In the genomic region with DNA sequence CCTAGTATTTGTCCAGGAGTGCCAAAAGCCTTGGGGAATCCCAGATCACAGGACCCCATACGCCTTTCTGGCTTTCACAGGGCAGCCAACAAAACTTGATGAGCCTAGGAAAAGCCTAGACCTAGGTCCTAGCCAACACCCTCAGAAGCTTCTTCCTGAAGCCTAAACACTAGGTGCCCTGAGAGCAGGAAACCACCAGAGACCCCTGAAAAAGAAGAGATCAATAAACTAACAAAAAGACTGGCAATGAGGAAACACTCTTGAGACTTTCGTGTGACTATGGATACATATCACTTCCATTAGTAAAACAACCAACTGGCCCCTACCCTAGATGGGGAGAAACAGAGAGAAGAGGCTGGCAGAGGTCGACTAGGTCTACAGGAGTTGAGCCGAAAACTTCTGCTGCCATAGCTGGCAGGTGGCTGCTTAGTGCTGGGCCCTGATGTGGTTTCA, we compare ENCODE assay signal across 9 cellular contexts. TPM values are rescaled to one million over a fixed set of nuclear protein-coding genes. Genes with fewer than 3 reads are reported as not detected.
DNase-seq lines count a peak whose midpoint lies in the region; ATAC-seq, FAIRE-seq and TF ChIP-seq lines count a peak whose summit lies in the region.
"Had no signal": no experiment of that assay in that cellular context is flagged by ENCODE, and none has a peak within 500 bp of the region (broad histone marks: within the 10 kb centered on the region; RNA-seq: fewer than 3 reads in every experiment).

No MANE protein-coding gene starts in this region.

- H3K4me3 ChIP-seq in A549 = peak overlapping the region; percentile 79
- peak overlapping the region; percentile 92 for H3K4me3 ChIP-seq in HEK293 (ENCODE audit: low read depth, low read length)
- H3K4me3 ChIP-seq in K562 = peak overlapping the region; percentile 97
- H3K4me3 ChIP-seq in muscle layer of colon (ENCODE audit: low read depth in 1 of 2, low read length in 2 of 2) = peak overlapping the region; percentile 81 to 90

- H3K27me3 ChIP-seq in K562 (ENCODE audit: control insufficient read depth in 2 of 2, insufficient read depth in 2 of 2, low read length in 2 of 2) (no peaks in the 10 kb centered on the region), muscle layer of colon (ENCODE audit: control insufficient read depth in 1 of 2, insufficient read depth in 2 of 2, low read length in 2 of 2) (no peaks in the 10 kb centered on the region)

- TF ChIP-seq CTCF in A549 (IDR thresholded peaks at IDR 0.05) = no peak
- TF ChIP-seq CTCF in HEK293 (tag by site-specific recombination; IDR thresholded peaks at IDR 0.05) = no peak
- TF ChIP-seq CTCF in K562 (IDR thresholded peaks at IDR 0.05 in 2 of 3, conservative IDR thresholded peaks at IDR 0.05 in 1 of 3; ENCODE audit: insufficient read depth in 2 of 3, low read depth in 1 of 3, low read length in 3 of 3) = no peak

- H3K27ac ChIP-seq in A549 (peak overlapping the region in 1 of 2 experiments; percentile 93; a peak in 3 of 6 replicates), HEK293 (ENCODE audit: extremely low read depth, low read depth, low read length) (no peak overlapping the region; the same call in 1 of the 2 replicates), K562 (ENCODE audit: extremely low read depth, low read depth, low read length) (no peak overlapping the region), muscle layer of colon (ENCODE audit: low read depth, low read length) (peak overlapping the region; percentile 21)

- TF ChIP-seq RAD21 in A549 (conservative IDR thresholded peaks at IDR 0.05 in 1 of 2, IDR thresholded peaks at IDR 0.05 in 1 of 2) (no peak), K562 (CRISPR knock-in tag; conservative IDR thresholded peaks at IDR 0.05 in 1 of 2, IDR thresholded peaks at IDR 0.05 in 1 of 2) (no peak)

- H3K4me1 ChIP-seq in A549 (peaks cover 41% of the 10 kb centered on the region), HEK293 (ENCODE audit: control insufficient read depth, insufficient read depth, low read length) (peaks cover 18% of the 10 kb centered on the region), K562 (replicated peaks in 1 of 2; ENCODE audit: control insufficient read depth in 2 of 2, insufficient read depth in 2 of 2, low read length in 2 of 2) (peaks cover 27 to 43% of the 10 kb centered on the region in 2 experiments), muscle layer of colon (ENCODE audit: insufficient read depth, low read length) (peaks cover 32% of the 10 kb centered on the region)

- H3K4me2 ChIP-seq in A549 = peak overlapping the region; percentile 85
- H3K4me2 ChIP-seq in K562 (ENCODE audit: insufficient read depth, low read length) = peak overlapping the region; percentile 95

- H3K36me3 ChIP-seq in HEK293 (ENCODE audit: control insufficient read depth in 2 of 2, insufficient read depth in 1 of 2, low read length in 2 of 2) (peaks cover 14 to 31% of the 10 kb centered on the region in 2 experiments; a peak in 2 of 3 replicates), K562 (ENCODE audit: control insufficient read depth, insufficient read depth, low read length) (peaks cover 32% of the 10 kb centered on the region; the same call in 2 of the 3 replicates), muscle layer of colon (ENCODE audit: insufficient read depth, low read length) (peaks cover 34% of the 10 kb centered on the region)

- POLR2A ChIA-PET in A549 (lab: Yijun Ruan, JAX) = no interaction called here
- POLR2A ChIA-PET in HEK293 (lab: Yijun Ruan, JAX) = interaction anchor here (0.6 to 2.2 kb wide), 6 partner anchors 28 to 226 kb away, joined by 3 to 14 read pairs (median 4); partner anchors contain the start of genes ERBB2 and PSMD3
- POLR2A ChIA-PET in K562 (lab: Yijun Ruan, JAX) = interaction anchor here (0.5 to 2.0 kb wide), 7 partner anchors 8 to 114 kb away, joined by 3 to 7 read pairs (median 3); partner anchors contain the start of gene GSDMB

- peaks cover 12% of the 10 kb centered on the region for H3K9me1 ChIP-seq in K562 (ENCODE audit: control insufficient read depth, insufficient read depth, low read length)

- DNase-seq in A549 (ENCODE audit: low read depth in 1 of 2, low spot score in 1 of 2) (no peak), K562 (ENCODE audit: extremely low read depth in 1 of 4, low spot score in 3 of 4) (no peak), dedifferentiated amniotic fluid mesenchymal stem cell (ENCODE audit: extremely low spot score) (no peak), NCI-H1694 (lab: John Stamatoyannopoulos, UW) (no peak), left colon (no peak)
- DNase-seq: foreskin melanocyte had no signal

- no peak overlapping the region for H2AFZ ChIP-seq in K562 (ENCODE audit: low read depth, low read length)

- FAIRE-seq in A549 (lab: Jason Lieb, UNC) (no peak), K562 (lab: Jason Lieb, UNC) (no peak)

- CTCF ChIA-PET in A549 (lab: Yijun Ruan, JAX) (interaction anchor here (0.7 to 4.0 kb wide), 6 partner anchors 11 to 173 kb away, joined by 3 to 18 read pairs (median 4); partner anchors contain the start of gene PSMD3), HEK293 (lab: Yijun Ruan, JAX) (interaction anchor here (0.6 to 1.6 kb wide), 6 partner anchors 11 to 867 kb away, joined by 3 to 8 read pairs (median 5); no protein-coding TSS in a partner anchor), K562 (lab: Yijun Ruan, JAX; ENCODE audit: low intra/inter-chr PET ratio) (no interaction called here)

- TF ChIP-seq POLR2A in A549 (IDR thresholded peaks at IDR 0.05; ENCODE audit: low read length) (no peak), K562 (conservative IDR thresholded peaks at IDR 0.05) (no peak)

- H3K9me3 ChIP-seq in A549 = no peaks in the 10 kb centered on the region
- H3K9me3 ChIP-seq in HEK293 (ENCODE audit: control insufficient read depth, insufficient read depth, low read depth, low read length) = no peaks in the 10 kb centered on the region
- no peaks in the 10 kb centered on the region for H3K9me3 ChIP-seq in K562 (replicated peaks; ENCODE audit: control insufficient read depth, insufficient read depth, low read depth, low read length)
- H3K9me3 ChIP-seq in muscle layer of colon (ENCODE audit: low read length) = no peaks in the 10 kb centered on the region

- 77% methylated on average over 4 of the region's 4 CpGs for WGBS in A549 (ENCODE audit: missing lambda C conversion rate)
- WGBS in K562 (ENCODE audit: insufficient coverage, low coverage, missing lambda C conversion rate) = 33% methylated on average over 4 of the region's 4 CpGs

- TF ChIP-seq EP300 in A549 (IDR thresholded peaks at IDR 0.05) = no peak
- TF ChIP-seq EP300 in K562 (IDR thresholded peaks at IDR 0.05; ENCODE audit: low read length) = no peak

- H3K9ac ChIP-seq in K562 (ENCODE audit: insufficient read depth in 1 of 2, low read depth in 2 of 2, low read length in 2 of 2) = peak overlapping the region; percentile 83 to 93; a peak in 3 of 4 replicates
- peak overlapping the region; percentile 51 for H3K9ac ChIP-seq in muscle layer of colon (ENCODE audit: low read length)

- in situ Hi-C loops in K562 (cut with MboI) = no loop called here

- 0 out of 2 replicates have a peak, but pooled peaks cover 14% of the 10 kb centered on the region for H4K20me1 ChIP-seq in K562 (replicated peaks; ENCODE audit: control insufficient read depth, insufficient read depth, low read length)

- BruUV-seq in K562 (replicated peaks; lab: Mats Ljungman, UMichigan) = no TSS peak

- ATAC-seq in A549 = no peak
- no peak for ATAC-seq in K562
- ATAC-seq in GM18502 (IDR thresholded peaks at IDR 0.05; ENCODE audit: poor library complexity, unreplicated experiment) = no peak
- ATAC-seq in left colon = no peak

- H3K79me2 ChIP-seq in K562 (ENCODE audit: control insufficient read depth, insufficient read depth, low read length) = peaks cover 33% of the 10 kb centered on the region

- intact Hi-C loops in K562 (cut with micrococcal nuclease) = loop anchor here (2.0 kb wide), 1 partner anchor 27 kb away; no protein-coding TSS in a partner anchor
- intact Hi-C loops in left colon (cut with DNase I, micrococcal nuclease) = no loop called here

RNA-seq across cellular contexts. Expression of gene ORMDL3, which starts 1.2 kb away (rescaled TPM):
- 26.9 and 49.0 TPM in 2 replicates for polyA plus RNA-seq in A549 (2011; rRNA removed)
- 31.2 and 40.7 TPM in 2 replicates for polyA plus RNA-seq in A549 (2012; cell fraction: cytosol; rRNA removed)
- 38.5 and 47.4 TPM in 2 replicates for polyA plus RNA-seq in A549 (2012; cell fraction: nucleus; rRNA removed)
- 41.4 to 52.1 TPM (median 51.0 TPM) in 3 replicates for polyA plus RNA-seq in A549 (2017; fragmentation: RNase III; extraction: RNeasy Plus Mini Kit Qiagen cat#74134 plus additional on column Dnase treatment)
- 73.7 and 97.9 TPM in 2 replicates for polyA minus RNA-seq in A549 (2011; rRNA and poly(A)+ RNA removed)
- total RNA-seq in K562 (2011; cell fraction: chromatin; rRNA removed; ENCODE audit: low replicate concordance) = 30.8 and 69.1 TPM in 2 replicates
- total RNA-seq in K562 (2011; cell fraction: nucleolus; rRNA removed) = 46.8 and 47.9 TPM in 2 replicates
- 44.6 and 60.4 TPM in 2 replicates for total RNA-seq in K562 (2011; cell fraction: nucleoplasm; rRNA removed)
- 21.6 and 30.7 TPM in 2 replicates for total RNA-seq in K562 (2014; rRNA removed)
- 27.1 and 27.7 TPM in 2 replicates for total RNA-seq in K562 (2014; rRNA removed; fragmentation: Illumina TruSeq; extraction: Trizol)
- 34.2 and 36.9 TPM in 2 replicates for total RNA-seq in K562 (2015; rRNA removed; fragmentation: Illumina TruSeq; extraction: Trizol)
- 16.9 and 23.8 TPM in 2 replicates for total RNA-seq in K562 (2021)
- 38.2 and 57.4 TPM in 2 replicates for polyA plus RNA-seq in K562 (2011; rRNA removed)
- 46.5 and 67.4 TPM in 2 replicates for polyA plus RNA-seq in K562 (2011; cell fraction: cytosol; rRNA removed)
- 37.3 and 55.5 TPM in 2 replicates for polyA plus RNA-seq in K562 (2011; cell fraction: nucleus; rRNA removed)
- 29.5 and 36.7 TPM in 2 replicates for polyA plus RNA-seq in K562 (2012)
- 26.7 and 32.9 TPM in 2 replicates for polyA plus RNA-seq in K562 (2014; fragmentation: Illumina TruSeq; extraction: Trizol)
- 1 to 10 TPM; 2.7 to 4.6 TPM for polyA plus RNA-seq in K562 (2014; fragmentation: Nextera tagmentation; extraction: Ambion mirVana)
- polyA plus RNA-seq in K562 (2014; rRNA removed) = 29.5 and 31.9 TPM in 2 replicates
- polyA minus RNA-seq in K562 (2011; rRNA and poly(A)+ RNA removed) = 11.7 and 20.6 TPM in 2 replicates
- 7.9 and 24.2 TPM in 2 replicates for polyA minus RNA-seq in K562 (2011; cell fraction: cytosol; rRNA and poly(A)+ RNA removed)
- polyA minus RNA-seq in K562 (2011; cell fraction: nucleus; rRNA and poly(A)+ RNA removed) = 13.4 and 18.8 TPM in 2 replicates
- total RNA-seq in left colon = 10 to 100 TPM; 63.4 to 68.8 TPM

RNA-seq across cellular contexts. Expression of gene LRRC3C, which starts 1.4 kb away (rescaled TPM):
- polyA plus RNA-seq in A549 (2011; rRNA removed) = not detected in 2 replicates
- not detected in 2 replicates for polyA plus RNA-seq in A549 (2012; cell fraction: cytosol; rRNA removed)
- polyA plus RNA-seq in A549 (2012; cell fraction: nucleus; rRNA removed) = 0.11 TPM in 1 of 2 replicates, not detected in the other
- polyA plus RNA-seq in A549 (2017; fragmentation: RNase III; extraction: RNeasy Plus Mini Kit Qiagen cat#74134 plus additional on column Dnase treatment) = not detected in 3 replicates
- polyA minus RNA-seq in A549 (2011; rRNA and poly(A)+ RNA removed) = not detected in 2 replicates
- total RNA-seq in K562 (2011; cell fraction: chromatin; rRNA removed; ENCODE audit: low replicate concordance) = not detected in 2 replicates
- total RNA-seq in K562 (2011; cell fraction: nucleolus; rRNA removed) = not detected in 2 replicates
- not detected in 2 replicates for total RNA-seq in K562 (2011; cell fraction: nucleoplasm; rRNA removed)
- not detected in 2 replicates for total RNA-seq in K562 (2014; rRNA removed)
- not detected in 2 replicates for total RNA-seq in K562 (2014; rRNA removed; fragmentation: Illumina TruSeq; extraction: Trizol)
- not detected in 2 replicates for total RNA-seq in K562 (2015; rRNA removed; fragmentation: Illumina TruSeq; extraction: Trizol)
- total RNA-seq in K562 (2021) = not detected in 2 replicates
- polyA plus RNA-seq in K562 (2011; rRNA removed) = not detected in 2 replicates
- polyA plus RNA-seq in K562 (2011; cell fraction: cytosol; rRNA removed) = not detected in 2 replicates
- polyA plus RNA-seq in K562 (2011; cell fraction: nucleus; rRNA removed) = not detected in 2 replicates
- not detected in 2 replicates for polyA plus RNA-seq in K562 (2012)
- polyA plus RNA-seq in K562 (2014; fragmentation: Illumina TruSeq; extraction: Trizol) = not detected in 2 replicates
- not detected for polyA plus RNA-seq in K562 (2014; fragmentation: Nextera tagmentation; extraction: Ambion mirVana)
- not detected in 2 replicates for polyA plus RNA-seq in K562 (2014; rRNA removed)
- polyA minus RNA-seq in K562 (2011; rRNA and poly(A)+ RNA removed) = not detected in 2 replicates
- not detected in 2 replicates for polyA minus RNA-seq in K562 (2011; cell fraction: cytosol; rRNA and poly(A)+ RNA removed)
- not detected in 2 replicates for polyA minus RNA-seq in K562 (2011; cell fraction: nucleus; rRNA and poly(A)+ RNA removed)
- not detected for total RNA-seq in left colon

RNA-seq across cellular contexts. Expression of gene GSDMB, which starts 7.7 kb away (rescaled TPM):
- polyA plus RNA-seq in A549 (2011; rRNA removed) (7.7 and 9.4 TPM in 2 replicates), A549 (2017; fragmentation: RNase III; extraction: RNeasy Plus Mini Kit Qiagen cat#74134 plus additional on column Dnase treatment) (4.9 to 6.8 TPM (median 6.4 TPM) in 3 replicates), K562 (2011; rRNA removed) (5.3 and 6.1 TPM in 2 replicates), K562 (2014; fragmentation: Illumina TruSeq; extraction: Trizol) (2.2 and 3.0 TPM in 2 replicates), K562 (2014; fragmentation: Nextera tagmentation; extraction: Ambion mirVana) (under 1 TPM; 0.49 to 0.95 TPM), K562 (2014; rRNA removed) (3.2 and 4.6 TPM in 2 replicates)
- polyA plus RNA-seq in A549 (2012; cell fraction: cytosol; rRNA removed) = 1.8 and 2.0 TPM in 2 replicates
- 11.7 and 22.0 TPM in 2 replicates for polyA plus RNA-seq in A549 (2012; cell fraction: nucleus; rRNA removed)
- polyA minus RNA-seq in A549 (2011; rRNA and poly(A)+ RNA removed) = 3.8 and 5.5 TPM in 2 replicates
- 38.1 and 46.5 TPM in 2 replicates for total RNA-seq in K562 (2011; cell fraction: chromatin; rRNA removed; ENCODE audit: low replicate concordance)
- 16.2 and 17.1 TPM in 2 replicates for total RNA-seq in K562 (2011; cell fraction: nucleolus; rRNA removed)
- 31.9 and 49.0 TPM in 2 replicates for total RNA-seq in K562 (2011; cell fraction: nucleoplasm; rRNA removed)
- total RNA-seq in K562 (2014; rRNA removed) (1.8 and 2.3 TPM in 2 replicates), K562 (2014; rRNA removed; fragmentation: Illumina TruSeq; extraction: Trizol) (2.6 and 2.8 TPM in 2 replicates), K562 (2015; rRNA removed; fragmentation: Illumina TruSeq; extraction: Trizol) (2.1 TPM in 2 replicates), K562 (2021) (1.5 and 2.1 TPM in 2 replicates), left colon (100 to 1,000 TPM in 1 of 2 donors, 10 to 100 TPM in 1; 91.4 to 116 TPM)
- polyA plus RNA-seq in K562 (2011; cell fraction: cytosol; rRNA removed) = 1.2 and 1.8 TPM in 2 replicates
- polyA plus RNA-seq in K562 (2011; cell fraction: nucleus; rRNA removed) = 30.6 and 32.1 TPM in 2 replicates
- polyA plus RNA-seq in K562 (2012) = 3.0 and 12.4 TPM in 2 replicates
- polyA minus RNA-seq in K562 (2011; rRNA and poly(A)+ RNA removed) = 2.2 and 4.8 TPM in 2 replicates
- 0.73 TPM in 1 of 2 replicates, not detected in the other for polyA minus RNA-seq in K562 (2011; cell fraction: cytosol; rRNA and poly(A)+ RNA removed)
- polyA minus RNA-seq in K562 (2011; cell fraction: nucleus; rRNA and poly(A)+ RNA removed) = 4.2 and 5.3 TPM in 2 replicates

RNA-seq across cellular contexts. Expression of gene GSDMA, which starts 36.6 kb away (rescaled TPM):
- polyA plus RNA-seq in A549 (2011; rRNA removed) = not detected in 2 replicates
- not detected in 2 replicates for polyA plus RNA-seq in A549 (2012; cell fraction: cytosol; rRNA removed)
- not detected in 2 replicates for polyA plus RNA-seq in A549 (2012; cell fraction: nucleus; rRNA removed)
- polyA plus RNA-seq in A549 (2017; fragmentation: RNase III; extraction: RNeasy Plus Mini Kit Qiagen cat#74134 plus additional on column Dnase treatment) = not detected in 3 replicates
- polyA minus RNA-seq in A549 (2011; rRNA and poly(A)+ RNA removed) = not detected in 2 replicates
- not detected in 2 replicates for total RNA-seq in K562 (2011; cell fraction: chromatin; rRNA removed; ENCODE audit: low replicate concordance)
- total RNA-seq in K562 (2011; cell fraction: nucleolus; rRNA removed) = not detected in 2 replicates
- total RNA-seq in K562 (2011; cell fraction: nucleoplasm; rRNA removed) = not detected in 2 replicates
- total RNA-seq in K562 (2014; rRNA removed) = not detected in 2 replicates
- total RNA-seq in K562 (2014; rRNA removed; fragmentation: Illumina TruSeq; extraction: Trizol) = 0.07 TPM in 1 of 2 replicates, not detected in the other
- total RNA-seq in K562 (2015; rRNA removed; fragmentation: Illumina TruSeq; extraction: Trizol) = 0.07 TPM in 1 of 2 replicates, not detected in the other
- total RNA-seq in K562 (2021) = 0.09 TPM in 1 of 2 replicates, not detected in the other
- 0.04 and 0.06 TPM in 2 replicates for polyA plus RNA-seq in K562 (2011; rRNA removed)
- polyA plus RNA-seq in K562 (2011; cell fraction: cytosol; rRNA removed) = 0.06 and 0.10 TPM in 2 replicates
- polyA plus RNA-seq in K562 (2011; cell fraction: nucleus; rRNA removed) = 0.11 TPM in 1 of 2 replicates, not detected in the other
- polyA plus RNA-seq in K562 (2012) = 0.08 TPM in 2 replicates
- polyA plus RNA-seq in K562 (2014; fragmentation: Illumina TruSeq; extraction: Trizol) = 0.12 and 0.13 TPM in 2 replicates
- polyA plus RNA-seq in K562 (2014; fragmentation: Nextera tagmentation; extraction: Ambion mirVana) = under 1 TPM; 0.04 to 0.06 TPM
- 0.07 TPM in 1 of 2 replicates, not detected in the other for polyA plus RNA-seq in K562 (2014; rRNA removed)
- polyA minus RNA-seq in K562 (2011; rRNA and poly(A)+ RNA removed) = not detected in 2 replicates
- not detected in 2 replicates for polyA minus RNA-seq in K562 (2011; cell fraction: cytosol; rRNA and poly(A)+ RNA removed)
- not detected in 2 replicates for polyA minus RNA-seq in K562 (2011; cell fraction: nucleus; rRNA and poly(A)+ RNA removed)
- total RNA-seq in left colon = under 1 TPM in 1 of 2 donors, not detected in 1; 0.58 TPM

RNA-seq across cellular contexts. Expression of gene PSMD3, which starts 54.4 kb away (rescaled TPM):
- polyA plus RNA-seq in A549 (2011; rRNA removed) (87.7 and 113 TPM in 2 replicates), A549 (2017; fragmentation: RNase III; extraction: RNeasy Plus Mini Kit Qiagen cat#74134 plus additional on column Dnase treatment) (186 to 193 TPM (median 187 TPM) in 3 replicates), K562 (2011; rRNA removed) (95.3 and 113 TPM in 2 replicates), K562 (2014; fragmentation: Illumina TruSeq; extraction: Trizol) (241 and 262 TPM in 2 replicates), K562 (2014; fragmentation: Nextera tagmentation; extraction: Ambion mirVana) (1 to 10 TPM; 2.0 to 2.8 TPM), K562 (2014; rRNA removed) (180 and 183 TPM in 2 replicates)
- polyA plus RNA-seq in A549 (2012; cell fraction: cytosol; rRNA removed) = 172 and 210 TPM in 2 replicates
- polyA plus RNA-seq in A549 (2012; cell fraction: nucleus; rRNA removed) = 255 and 268 TPM in 2 replicates
- 146 and 167 TPM in 2 replicates for polyA minus RNA-seq in A549 (2011; rRNA and poly(A)+ RNA removed)
- 82.2 and 185 TPM in 2 replicates for total RNA-seq in K562 (2011; cell fraction: chromatin; rRNA removed; ENCODE audit: low replicate concordance)
- 141 and 157 TPM in 2 replicates for total RNA-seq in K562 (2011; cell fraction: nucleolus; rRNA removed)
- 125 and 145 TPM in 2 replicates for total RNA-seq in K562 (2011; cell fraction: nucleoplasm; rRNA removed)
- total RNA-seq in K562 (2014; rRNA removed) (228 and 254 TPM in 2 replicates), K562 (2014; rRNA removed; fragmentation: Illumina TruSeq; extraction: Trizol) (109 and 120 TPM in 2 replicates), K562 (2015; rRNA removed; fragmentation: Illumina TruSeq; extraction: Trizol) (135 and 138 TPM in 2 replicates), K562 (2021) (232 and 251 TPM in 2 replicates), left colon (100 to 1,000 TPM in 1 of 2 donors, 10 to 100 TPM in 1; 97.5 to 109 TPM)
- 99.5 and 218 TPM in 2 replicates for polyA plus RNA-seq in K562 (2011; cell fraction: cytosol; rRNA removed)
- 118 and 158 TPM in 2 replicates for polyA plus RNA-seq in K562 (2011; cell fraction: nucleus; rRNA removed)
- polyA plus RNA-seq in K562 (2012) = 209 and 221 TPM in 2 replicates
- 70.8 and 115 TPM in 2 replicates for polyA minus RNA-seq in K562 (2011; rRNA and poly(A)+ RNA removed)
- polyA minus RNA-seq in K562 (2011; cell fraction: cytosol; rRNA and poly(A)+ RNA removed) = 65.7 and 104 TPM in 2 replicates
- 34.9 and 40.7 TPM in 2 replicates for polyA minus RNA-seq in K562 (2011; cell fraction: nucleus; rRNA and poly(A)+ RNA removed)
